ENCODE assay signal across 8 cellular contexts in the genomic region with DNA sequence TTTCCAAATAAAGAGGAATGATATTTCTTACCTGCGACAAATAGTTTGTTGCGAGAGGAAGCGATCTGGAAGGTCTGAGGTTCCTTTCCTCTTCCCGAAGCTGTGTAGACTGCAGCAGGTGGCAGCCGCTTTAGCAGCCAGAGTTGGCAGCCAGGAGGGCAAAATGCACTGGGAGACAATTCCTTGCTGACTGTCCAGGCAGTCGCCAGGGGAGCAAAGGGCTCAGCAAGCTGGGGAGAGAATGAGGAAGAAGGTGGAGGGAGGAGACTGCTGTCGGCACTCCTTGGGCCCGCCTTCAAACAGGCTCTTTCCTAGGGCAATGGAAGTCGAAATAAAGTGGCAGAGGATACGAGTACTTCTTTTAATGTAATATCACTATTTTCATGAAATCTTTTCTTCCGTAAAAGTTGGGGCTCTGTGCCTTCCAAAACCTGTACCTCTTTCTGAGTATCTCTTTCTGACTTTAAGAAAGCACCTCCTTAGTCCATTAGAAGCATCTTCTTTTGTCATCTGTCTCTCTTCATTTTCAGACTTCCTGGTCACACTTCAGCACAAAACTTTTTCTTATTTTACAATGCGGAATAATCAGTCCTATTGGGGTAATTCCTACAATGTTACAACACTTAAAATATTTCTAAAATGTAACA. TPM values are rescaled to one million over a fixed set of nuclear protein-coding genes. Genes with fewer than 3 reads are reported as not detected.
DNase-seq lines count a peak whose midpoint lies in the region; ATAC-seq and TF ChIP-seq lines count a peak whose summit lies in the region.

A gene (minus strand): TSS at position 220 of the 647 bp plus-strand sequence. CDS start 9,041 bp downstream, outside the sequence.

- POLR2A ChIA-PET in CD4-positive, alpha-beta T cell (lab: Charles Lee): no interaction called here

- DNase-seq in Ammon's horn (ENCODE audit: low spot score) (peak; percentile 68), NOMO-1 treated with dmso at 0.1 percent for 144 hours (lab: John Stamatoyannopoulos, UW; ENCODE audit: unreplicated experiment) (peak; percentile 56), epithelial cell of esophagus (ENCODE audit: low read depth) (peak; percentile 74), NCI-H1436 treated with DMSO at 0.1 percent for 48 hours (lab: John Stamatoyannopoulos, UW) (no peak), midbrain (lab: John Stamatoyannopoulos, UW) (no peak)
- DNase-seq in CD4-positive, alpha-beta T cell: no peak

- H3K4me3 ChIP-seq in epithelial cell of esophagus (ENCODE audit: low read length): peak within 1 kb of the TSS; percentile 48
- H3K4me3 ChIP-seq in muscle layer of duodenum (ENCODE audit: low read depth in 1 of 2, low read length in 2 of 2): peak within 1 kb of the TSS in 1 of 2 donors; percentile 59

- H3K27ac Mint-ChIP-seq in CD4-positive, alpha-beta T cell: no peak within 1 kb of the TSS

- CTCF ChIA-PET in CD4-positive, alpha-beta T cell (lab: Charles Lee): no interaction called here

- no peaks in the 10 kb centered on the region for H3K36me3 ChIP-seq in muscle layer of duodenum (ENCODE audit: control insufficient read depth in 1 of 2, insufficient read depth in 2 of 2, low read length in 2 of 2)

- H3K27me3 Mint-ChIP-seq in CD4-positive, alpha-beta T cell: peaks cover 22% of the 10 kb centered on the region

- TF ChIP-seq CTCF in epithelial cell of esophagus (IDR thresholded peaks at IDR 0.05; ENCODE audit: insufficient read depth, low read depth, low read length, missing control alignments): peak; percentile 7
- TF ChIP-seq CTCF in CD4-positive, alpha-beta T cell (IDR thresholded peaks at IDR 0.05): no peak

- H3K9me3 Mint-ChIP-seq in CD4-positive, alpha-beta T cell: no peaks in the 10 kb centered on the region

- H3K4me1 Mint-ChIP-seq in CD4-positive, alpha-beta T cell (ENCODE audit: low read depth): no peaks in the 10 kb centered on the region

- peak within 1 kb of the TSS; percentile 64 for H3K27ac ChIP-seq in muscle layer of duodenum (ENCODE audit: low read length)
- no peak within 1 kb of the TSS for H3K27ac ChIP-seq in CD4-positive, alpha-beta T cell (ENCODE audit: low read depth, low read length)

- no peak for ATAC-seq in GM19023 (IDR thresholded peaks at IDR 0.05; ENCODE audit: unreplicated experiment)
- no peak for ATAC-seq in CD4-positive, alpha-beta T cell (ENCODE audit: poor library complexity)

- no peaks in the 10 kb centered on the region for H3K36me3 Mint-ChIP-seq in CD4-positive, alpha-beta T cell (ENCODE audit: low read depth)

- intact Hi-C loops in CD4-positive, alpha-beta T cell (cut with DNase I, micrococcal nuclease): no loop called here

- H3K4me3 Mint-ChIP-seq in CD4-positive, alpha-beta T cell: no peak within 1 kb of the TSS

- H3K9me3 ChIP-seq in muscle layer of duodenum (ENCODE audit: control insufficient read depth in 1 of 2, low read length in 2 of 2): no peaks in the 10 kb centered on the region
- H3K9me3 ChIP-seq in CD4-positive, alpha-beta T cell (ENCODE audit: control insufficient read depth, low read length): no peaks in the 10 kb centered on the region

- H3K27me3 ChIP-seq in muscle layer of duodenum (ENCODE audit: low read depth, low read length): no peaks in the 10 kb centered on the region
- H3K27me3 ChIP-seq in CD4-positive, alpha-beta T cell (ENCODE audit: control insufficient read depth, insufficient read depth, low read length): no peaks in the 10 kb centered on the region

- peaks cover 0 to 4% of the 10 kb centered on the region in 2 donors for H3K4me1 ChIP-seq in muscle layer of duodenum (ENCODE audit: control insufficient read depth in 1 of 2, insufficient read depth in 2 of 2, low read length in 2 of 2)

RNA-seq across cellular contexts. Expression of the gene that starts here (rescaled TPM):
- under 1 TPM in 1 of 2 experiments, not detected in 1; 0.27 TPM for total RNA-seq in CD4-positive, alpha-beta T cell

Comparison
In these comparisons a context has a peak if more than half of its experiments do, and no peak if none do; other contexts are left out.
1. DNase-seq: peak in Ammon's horn (single experiment), NOMO-1 treated with dmso at 0.1 percent for 144 hours (single experiment) and epithelial cell of esophagus (single experiment); none in NCI-H1436 treated with DMSO at 0.1 percent for 48 hours (single experiment), midbrain (single experiment) and CD4-positive, alpha-beta T cell (0 of 10).